Comparison of ENCODE assay signal across 8 cellular contexts in genomic region chr11:30322826-30323710, GRCh38. TPM values are rescaled to one million over a fixed set of nuclear protein-coding genes. Genes with fewer than 3 reads are reported as not detected.
DNase-seq lines count a peak whose midpoint lies in the region; ATAC-seq and TF ChIP-seq lines count a peak whose summit lies in the region.

Gene ARL14EP (plus strand): TSS chr11:30323104. CDS start chr11:30330949, 7,845 bp downstream.

- H3K27me3 Mint-ChIP-seq in activated CD4-positive, alpha-beta T cell treated with anti-CD3 and anti-CD28 coated beads for 36 hours = peaks cover 6% of the 10 kb centered on the region

- H3K27ac Mint-ChIP-seq in activated CD4-positive, alpha-beta T cell treated with anti-CD3 and anti-CD28 coated beads for 36 hours = peak within 1 kb of the TSS; percentile 100

- H3K9me3 Mint-ChIP-seq in activated CD4-positive, alpha-beta T cell treated with anti-CD3 and anti-CD28 coated beads for 36 hours (ENCODE audit: low read depth) = no peaks in the 10 kb centered on the region

- POLR2A ChIA-PET in activated CD4-positive, alpha-beta T cell treated with anti-CD3 and anti-CD28 coated beads for 36 hours (lab: Charles Lee) = interaction anchor here (0.6 kb wide), 1 partner anchor 546 kb away, joined by 3 read pairs; no protein-coding TSS in a partner anchor

- peak within 1 kb of the TSS; percentile 94 for H3K4me3 Mint-ChIP-seq in activated CD4-positive, alpha-beta T cell treated with anti-CD3 and anti-CD28 coated beads for 36 hours

- DNase-seq in AML-193 (lab: John Stamatoyannopoulos, UW) (peak; percentile 83 to 87), NCI-H510A treated with DMSO at 0.1 percent for 48 hours (lab: John Stamatoyannopoulos, UW) (peak; percentile 73), choroid plexus epithelial cell (ENCODE audit: low read depth) (peak; percentile 98), kidney glomerular epithelial cell (lab: John Stamatoyannopoulos, UW) (peak; percentile 88)
- peak; percentile 94 for DNase-seq in activated CD4-positive, alpha-beta T cell treated with anti-CD3 and anti-CD28 coated beads for 36 hours
- peak; percentile 69 to 77 for DNase-seq in stimulated activated CD4-positive, alpha-beta T cell treated with anti-CD3 and anti-CD28 coated beads, Interleukin-1b, Interleukin-23, amount 100 ng/mL, for 1 hour (ENCODE audit: low read depth in 2 of 2)

- H3K4me1 Mint-ChIP-seq in activated CD4-positive, alpha-beta T cell treated with anti-CD3 and anti-CD28 coated beads for 36 hours = peaks cover 38% of the 10 kb centered on the region

- intact Hi-C loops in activated CD4-positive, alpha-beta T cell treated with anti-CD3 and anti-CD28 coated beads for 36 hours (cut with DNase I, micrococcal nuclease) = loop anchor here (5.0 to 10.0 kb wide), 5 partner anchors 1042 to 1772 kb away; partner anchors contain the start of genes DCDC1 (in 2 of the 2), DNAJC24 (in 2 of the 2) and RCN1 (in 1 of the 2)

- no peak for TF ChIP-seq CTCF in choroid plexus epithelial cell (conservative IDR thresholded peaks at IDR 0.05; ENCODE audit: low read depth, low read length)

- peak; percentile 90 for TF ChIP-seq POLR2A in GM19193 (IDR thresholded peaks at IDR 0.05; ENCODE audit: extremely low read depth, insufficient read depth, insufficient read length)

- CTCF ChIA-PET in activated CD4-positive, alpha-beta T cell treated with anti-CD3 and anti-CD28 coated beads for 36 hours (lab: Charles Lee) = interaction anchor here (0.9 kb wide), 1 partner anchor 250 kb away, joined by 3 read pairs; no protein-coding TSS in a partner anchor

- peaks cover 22% of the 10 kb centered on the region for H3K36me3 Mint-ChIP-seq in activated CD4-positive, alpha-beta T cell treated with anti-CD3 and anti-CD28 coated beads for 36 hours (ENCODE audit: low read depth)

- H3K4me3 ChIP-seq in choroid plexus epithelial cell (ENCODE audit: low read depth, low read length) = peak within 1 kb of the TSS; percentile 71

- ATAC-seq in HG03439 (IDR thresholded peaks at IDR 0.05; ENCODE audit: unreplicated experiment) = peak; percentile 99
- ATAC-seq in activated CD4-positive, alpha-beta T cell treated with anti-CD3 and anti-CD28 coated beads for 36 hours = peak; percentile 92

RNA-seq across cellular contexts. Expression of gene ARL14EP, which starts in this region (rescaled TPM):
- 10 to 100 TPM; 34.8 to 51.8 TPM for total RNA-seq in activated CD4-positive, alpha-beta T cell treated with anti-CD3 and anti-CD28 coated beads for 36 hours

Comparison
In these comparisons a context has a peak if more than half of its experiments do, and no peak if none do; other contexts are left out.
1. Peak in every context shown above with its lines: DNase-seq, ATAC-seq and H3K4me3 ChIP-seq.